8 cellular contexts compared by ENCODE assay signal in the genomic region with DNA sequence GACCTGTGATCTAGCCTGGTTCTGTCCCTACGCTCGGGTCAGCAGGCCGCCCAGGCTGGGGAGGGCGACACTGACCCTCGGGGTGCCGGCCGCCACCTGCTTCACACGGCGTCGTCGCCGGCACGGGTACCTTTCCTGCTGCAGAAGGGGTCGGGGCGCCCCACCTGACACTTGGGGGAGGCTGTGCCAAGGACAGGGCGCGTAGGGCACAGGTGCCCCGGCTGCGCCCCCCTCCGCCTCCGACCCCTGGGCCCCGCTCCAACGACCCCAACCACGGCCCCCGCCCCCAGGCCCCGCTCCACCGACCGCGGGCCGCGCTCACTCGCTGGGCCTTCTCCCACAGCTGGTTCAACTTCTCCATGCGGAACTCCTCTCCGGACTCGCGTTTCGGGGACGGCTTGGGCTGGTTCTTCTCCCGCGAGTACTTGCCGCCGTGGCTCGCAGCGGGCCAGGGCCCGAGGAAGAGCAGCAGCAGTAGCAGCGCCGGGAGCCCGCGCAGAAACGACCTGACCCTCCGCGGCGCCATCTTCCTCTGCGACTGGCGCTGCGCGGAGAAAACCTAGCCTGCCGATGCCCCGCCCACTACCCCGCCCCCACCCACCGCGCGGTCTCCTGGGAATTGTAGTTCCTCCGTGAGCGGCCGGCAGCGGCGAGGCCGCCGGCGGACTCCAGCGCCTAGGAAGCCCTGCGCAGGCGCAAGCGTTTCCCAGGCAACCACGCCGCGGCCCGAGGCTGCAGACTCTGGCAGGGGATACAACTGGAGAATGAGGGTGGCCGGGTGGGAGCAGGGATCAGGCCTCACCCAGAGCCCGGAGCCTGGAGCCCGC. TPM values are rescaled to one million over a fixed set of nuclear protein-coding genes. Genes with fewer than 3 reads are reported as not detected.
DNase-seq lines count a peak whose midpoint lies in the region; ATAC-seq, FAIRE-seq and TF ChIP-seq lines count a peak whose summit lies in the region.

A gene with protein sequence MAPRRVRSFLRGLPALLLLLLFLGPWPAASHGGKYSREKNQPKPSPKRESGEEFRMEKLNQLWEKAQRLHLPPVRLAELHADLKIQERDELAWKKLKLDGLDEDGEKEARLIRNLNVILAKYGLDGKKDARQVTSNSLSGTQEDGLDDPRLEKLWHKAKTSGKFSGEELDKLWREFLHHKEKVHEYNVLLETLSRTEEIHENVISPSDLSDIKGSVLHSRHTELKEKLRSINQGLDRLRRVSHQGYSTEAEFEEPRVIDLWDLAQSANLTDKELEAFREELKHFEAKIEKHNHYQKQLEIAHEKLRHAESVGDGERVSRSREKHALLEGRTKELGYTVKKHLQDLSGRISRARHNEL (minus strand): TSS at position 536 of the 827 bp plus-strand sequence. CDS start 10 bp downstream, at position 526.

- peak within 1 kb of the TSS; percentile 88 for H2AFZ ChIP-seq in keratinocyte (ENCODE audit: control insufficient read depth, low read length)

- peak within 1 kb of the TSS; percentile 53 for H3K27ac ChIP-seq in keratinocyte (ENCODE audit: control insufficient read depth, insufficient read depth, low read length)

- dilution Hi-C loops in keratinocyte (cut with MboI; ENCODE audit: extremely low pct_ligation_motif_present, low sequenced_read_pairs) = no loop called here

- POLR2A ChIA-PET in AG04449 (lab: Yijun Ruan, JAX) = interaction anchor here (0.7 kb wide), 1 partner anchor 200 kb away, joined by 3 read pairs; no protein-coding TSS in a partner anchor

- H3K4me1 Mint-ChIP-seq in central memory CD8-positive, alpha-beta T cell = peaks cover 28% of the 10 kb centered on the region

- ATAC-seq in GM18907 (IDR thresholded peaks at IDR 0.05; ENCODE audit: unreplicated experiment) (peak; percentile 88), HG03159 (IDR thresholded peaks at IDR 0.05; ENCODE audit: unreplicated experiment) (peak; percentile 73)
- ATAC-seq in activated CD4-positive, CD25-positive, alpha-beta regulatory T cell treated with anti-CD3 and anti-CD28 coated beads, Interleukin-2, amount 50 U/mL, for 24 hours = peak; percentile 91 to 92
- ATAC-seq in central memory CD8-positive, alpha-beta T cell (replicated peaks; ENCODE audit: extremely low read depth, poor library complexity, severe bottlenecking) = peak; percentile 93

- H3K27me3 Mint-ChIP-seq in central memory CD8-positive, alpha-beta T cell = peaks cover 18% of the 10 kb centered on the region

- CTCF ChIA-PET in AG04449 (lab: Yijun Ruan, JAX) = no interaction called here

- peaks cover 19% of the 10 kb centered on the region for H3K36me3 Mint-ChIP-seq in central memory CD8-positive, alpha-beta T cell (ENCODE audit: insufficient read depth)

- H3K4me3 Mint-ChIP-seq in central memory CD8-positive, alpha-beta T cell = peak within 1 kb of the TSS; percentile 99

- H3K4me3 ChIP-seq in AG04449 (ENCODE audit: low read depth, low read length) (peak within 1 kb of the TSS; percentile 92), keratinocyte (ENCODE audit: control insufficient read depth in 2 of 3, extremely low read depth in 1 of 3, insufficient read depth in 2 of 3, low read depth in 1 of 3, low read length in 3 of 3) (peak within 1 kb of the TSS; percentile 63 to 92 (median 78))

- TF ChIP-seq CTCF in AG04449 (IDR thresholded peaks at IDR 0.05; ENCODE audit: insufficient read depth, low read length, missing control alignments) (no peak), keratinocyte (optimal IDR thresholded peaks at IDR 0.05 in 1 of 3, IDR thresholded peaks at IDR 0.05 in 1 of 3, conservative IDR thresholded peaks at IDR 0.05 in 1 of 3; ENCODE audit: extremely low read depth in 1 of 3, insufficient read depth in 2 of 3, low read length in 3 of 3) (no peak)

- peak; percentile 23 for DNase-seq in AG04449 (ENCODE audit: low read depth, low spot score)
- DNase-seq in NCI-H345 treated with DMSO at 0.1 percent for 48 hours (lab: John Stamatoyannopoulos, UW; ENCODE audit: unreplicated experiment) = peak; percentile 67
- DNase-seq in central memory CD8-positive, alpha-beta T cell (ENCODE audit: low spot score in 2 of 2) = peak; percentile 68 to 70
- DNase-seq in keratinocyte (ENCODE audit: low read depth, low spot score) = peak; percentile 23
- peak; percentile 74 to 82 for DNase-seq in stimulated activated CD4-positive, alpha-beta T cell treated with anti-CD3 and anti-CD28 coated beads, Interleukin-15, amount 100 ng/mL, for 1 hour (ENCODE audit: low read depth in 1 of 2, low spot score in 1 of 2)

- FAIRE-seq in keratinocyte (lab: Jason Lieb, UNC) = no peak

- H3K36me3 ChIP-seq in keratinocyte (ENCODE audit: control insufficient read depth in 2 of 2, extremely low read depth in 1 of 2, insufficient read depth in 2 of 2, low read length in 2 of 2) = peaks cover 12% of the 10 kb centered on the region in 2 experiments

- no peaks in the 10 kb centered on the region for H3K9me3 Mint-ChIP-seq in central memory CD8-positive, alpha-beta T cell

- H3K9me3 ChIP-seq in keratinocyte (ENCODE audit: control insufficient read depth, low read depth, low read length) = no peaks in the 10 kb centered on the region

- H3K4me2 ChIP-seq in keratinocyte (ENCODE audit: control insufficient read depth, extremely low read depth, insufficient read depth, low read depth, low read length) = peak within 1 kb of the TSS; percentile 94

- peak within 1 kb of the TSS; percentile 77 for H3K9ac ChIP-seq in keratinocyte (ENCODE audit: control insufficient read depth, extremely low read depth, insufficient read depth, low read length)

- H3K9me1 ChIP-seq in keratinocyte (ENCODE audit: control insufficient read depth, extremely low read depth, insufficient read depth, low read length) = no peaks in the 10 kb centered on the region

- H4K20me1 ChIP-seq in keratinocyte (ENCODE audit: control insufficient read depth, extremely low read depth, insufficient read depth, low read length) = peaks cover 15% of the 10 kb centered on the region

- peak within 1 kb of the TSS; percentile 98 for H3K27ac Mint-ChIP-seq in central memory CD8-positive, alpha-beta T cell (ENCODE audit: low read depth)

- H3K27me3 ChIP-seq in keratinocyte (ENCODE audit: control insufficient read depth, extremely low read depth, insufficient read depth, low read length) = no peaks in the 10 kb centered on the region

- peaks cover 9% of the 10 kb centered on the region for H3K4me1 ChIP-seq in keratinocyte (ENCODE audit: control insufficient read depth, extremely low read depth, insufficient read depth, low read length)

- peaks cover 45% of the 10 kb centered on the region for H3K79me2 ChIP-seq in keratinocyte (ENCODE audit: control insufficient read depth, insufficient read depth, low read length)

RNA-seq across cellular contexts. Expression of the gene that starts here (rescaled TPM):
- polyA plus RNA-seq in keratinocyte = 117 to 175 TPM (median 121 TPM) in 3 replicates
- polyA plus RNA-seq in keratinocyte (2011; ENCODE audit: low read depth) = 376 TPM
- 67.6 and 108 TPM in 2 replicates for polyA plus RNA-seq in keratinocyte (2011; cell fraction: cytosol; rRNA removed)
- 217 and 255 TPM in 2 replicates for polyA plus RNA-seq in keratinocyte (2011; cell fraction: nucleus; rRNA removed)
- 120 and 187 TPM in 2 replicates for polyA plus RNA-seq in keratinocyte (2012; ENCODE audit: low replicate concordance)
- polyA minus RNA-seq in keratinocyte = 34.3 to 63.2 TPM (median 52.8 TPM) in 3 replicates
- polyA minus RNA-seq in keratinocyte (2011; cell fraction: cytosol; rRNA and poly(A)+ RNA removed) = 123 TPM
- 112 and 167 TPM in 2 replicates for polyA minus RNA-seq in keratinocyte (2011; cell fraction: nucleus; rRNA and poly(A)+ RNA removed)

Comparison
In these comparisons a context has a peak if more than half of its experiments do, and no peak if none do; other contexts are left out.
1. Peak in every context shown above with its lines: DNase-seq, ATAC-seq, H3K4me3 ChIP-seq and H3K27ac ChIP-seq.
2. DNase-seq: peak in every context shown above with its lines; median percentile 78 in stimulated activated CD4-positive, alpha-beta T cell treated with anti-CD3 and anti-CD28 coated beads, Interleukin-15, amount 100 ng/mL, for 1 hour; 69 in central memory CD8-positive, alpha-beta T cell; 67 in NCI-H345 treated with DMSO at 0.1 percent for 48 hours; 23 in AG04449; 23 in keratinocyte.